Comparison of ENCODE assay signal across 1 cellular context in genomic region chr1:220344745-220345144, GRCh38.
A peak's percentile ranks its signal among the peaks of the same experiment; 100 is the strongest.
TF ChIP-seq lines count a peak whose summit lies in the region.

No MANE protein-coding gene starts in this region.

TF ChIP-seq in GM12878, 131 proteins besides CTCF, POLR2A, EP300 and RAD21 (continued from another document):
- TF ChIP-seq, protein P1, sequence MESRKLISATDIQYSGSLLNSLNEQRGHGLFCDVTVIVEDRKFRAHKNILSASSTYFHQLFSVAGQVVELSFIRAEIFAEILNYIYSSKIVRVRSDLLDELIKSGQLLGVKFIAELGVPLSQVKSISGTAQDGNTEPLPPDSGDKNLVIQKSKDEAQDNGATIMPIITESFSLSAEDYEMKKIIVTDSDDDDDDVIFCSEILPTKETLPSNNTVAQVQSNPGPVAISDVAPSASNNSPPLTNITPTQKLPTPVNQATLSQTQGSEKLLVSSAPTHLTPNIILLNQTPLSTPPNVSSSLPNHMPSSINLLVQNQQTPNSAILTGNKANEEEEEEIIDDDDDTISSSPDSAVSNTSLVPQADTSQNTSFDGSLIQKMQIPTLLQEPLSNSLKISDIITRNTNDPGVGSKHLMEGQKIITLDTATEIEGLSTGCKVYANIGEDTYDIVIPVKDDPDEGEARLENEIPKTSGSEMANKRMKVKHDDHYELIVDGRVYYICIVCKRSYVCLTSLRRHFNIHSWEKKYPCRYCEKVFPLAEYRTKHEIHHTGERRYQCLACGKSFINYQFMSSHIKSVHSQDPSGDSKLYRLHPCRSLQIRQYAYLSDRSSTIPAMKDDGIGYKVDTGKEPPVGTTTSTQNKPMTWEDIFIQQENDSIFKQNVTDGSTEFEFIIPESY (IDR thresholded peaks at IDR 0.05): no peak
- TF ChIP-seq PAX8 (IDR thresholded peaks at IDR 0.05) (no peak), BCL3 (IDR thresholded peaks at IDR 0.05; ENCODE audit: borderline replicate concordance, insufficient read depth, low read depth, low read length, poor library complexity, severe bottlenecking) (peak; percentile 61), BHLHE40 (IDR thresholded peaks at IDR 0.05; ENCODE audit: borderline replicate concordance in 1 of 2, low read depth in 2 of 2, low read length in 1 of 2) (no peak), ESRRA (IDR thresholded peaks at IDR 0.05; ENCODE audit: low read length) (no peak), MEF2B (IDR thresholded peaks at IDR 0.05; ENCODE audit: partially characterized antibody, poor library complexity, severe bottlenecking) (peak; percentile 91)
TF ChIP-seq in GM12878: peak in this region for 18.
